ENCODE assay signal across 6 cellular contexts in the genomic region with DNA sequence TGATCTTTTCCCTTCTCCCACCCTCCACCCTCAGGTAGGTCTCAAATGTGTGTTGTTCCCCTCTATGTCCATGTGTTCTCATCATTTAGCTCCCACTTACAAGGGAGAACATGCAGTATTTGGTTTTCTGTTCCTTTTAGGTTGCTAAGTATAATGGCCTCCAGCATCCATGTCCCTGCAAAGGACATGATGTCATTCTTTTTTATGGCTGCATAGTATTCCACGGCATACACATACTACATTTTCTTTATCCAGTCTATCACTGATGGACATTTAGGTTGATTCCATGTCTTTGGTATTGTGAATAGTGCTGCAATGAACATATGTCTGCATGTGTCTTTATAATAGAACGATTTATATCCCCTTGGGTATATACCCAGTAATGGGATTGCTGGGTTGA. TPM values are rescaled to one million over a fixed set of nuclear protein-coding genes. Genes with fewer than 3 reads are reported as not detected.
"Had no signal": no experiment of that assay in that cellular context is flagged by ENCODE, and none has a peak within 500 bp of the region (broad histone marks: within the 10 kb centered on the region; RNA-seq: fewer than 3 reads in every experiment).

No MANE protein-coding gene starts in this region.

RNA-seq across cellular contexts. Expression of a gene that starts 10.7 kb away (rescaled TPM):
- total RNA-seq: GM23248, GM23338, H4, HFFc6 had no signal
- polyA plus RNA-seq: GM23248, GM23338 had no signal

RNA-seq across cellular contexts. Expression of a gene that starts 47.5 kb away (rescaled TPM):
- total RNA-seq: GM23248, GM23338, H4, H7, H9, HFFc6 had no signal
- polyA plus RNA-seq: GM23248 had no signal
